Comparison of ENCODE assay signal across 20 cellular contexts in the genomic region with DNA sequence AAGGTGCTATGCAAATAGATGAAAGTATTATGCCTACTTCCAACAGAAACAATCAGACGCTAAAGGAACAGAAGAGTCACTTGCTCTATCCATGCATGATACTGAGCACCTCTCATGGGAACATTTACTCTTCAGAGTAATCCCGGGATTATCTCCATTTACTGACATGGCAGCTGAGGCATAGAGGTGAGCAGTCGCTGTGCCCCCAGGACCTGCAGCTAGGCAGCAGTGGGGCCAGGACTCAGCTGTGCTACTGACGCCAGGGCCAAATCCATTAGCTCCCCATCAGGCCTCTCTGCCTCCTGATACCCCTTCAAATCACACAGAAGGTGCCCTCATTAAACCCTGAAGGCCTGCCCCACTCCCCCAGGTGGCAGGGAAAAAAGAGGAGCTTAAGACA.
"Had no signal": no experiment of that assay in that cellular context is flagged by ENCODE, and none has a peak within 500 bp of the region (broad histone marks: within the 10 kb centered on the region; RNA-seq: fewer than 3 reads in every experiment).

No MANE protein-coding gene starts in this region.

- H3K9me3 ChIP-seq: left ventricle myocardium inferior, mucosa of descending colon, neutrophil, right atrium auricular region had no signal

- H3K4me3 ChIP-seq: left ventricle myocardium inferior, mucosa of descending colon, right atrium auricular region, skin epidermis had no signal

- ATAC-seq: activated naive CD8-positive, alpha-beta T cell treated with anti-CD3 and anti-CD28 coated beads, Interleukin-2, amount 50 U/mL, for 24 hours; activated T-helper 17 cell treated with anti-CD3 and anti-CD28 coated beads, Interleukin-2, amount 50 U/mL, for 72 hours; foreskin keratinocyte; mucosa of descending colon; naive thymus-derived CD8-positive, alpha-beta T cell; stimulated activated naive CD8-positive, alpha-beta T cell treated with anti-CD3 and anti-CD28 coated beads, Interleukin-15, Interleukin-2, amounts not matched to agents 100 U/mL and 50 U/mL, for 24 hours had no signal

- H3K36me3 ChIP-seq: neutrophil had no signal

- H3K27ac ChIP-seq: foreskin keratinocyte, left ventricle myocardium inferior, neutrophil, right atrium auricular region had no signal

- DNase-seq: activated CD4-positive, alpha-beta T cell treated with anti-CD3 and anti-CD28 coated beads for 1 hour; activated CD4-positive, alpha-beta T cell treated with anti-CD3 and anti-CD28 coated beads, Interleukin-2, amount 50 U/mL, for 48 hours; activated naive CD4-positive, alpha-beta T cell treated with anti-CD3 and anti-CD28 coated beads for 36 hours; activated naive CD8-positive, alpha-beta T cell treated with anti-CD3 and anti-CD28 coated beads, Interleukin-2, amount 50 U/mL, for 24 hours; aorta; cerebellar nuclear complex; effector memory CD4-positive, alpha-beta T cell; foreskin keratinocyte; left ventricle myocardium inferior; mucosa of descending colon; naive thymus-derived CD8-positive, alpha-beta T cell; posterior cingulate gyrus; stimulated activated CD4-positive, alpha-beta T cell treated with anti-CD3 and anti-CD28 coated beads, Interleukin-4, amount 100 ng/mL, for 4 hours; stimulated activated CD8-positive, alpha-beta memory T cell treated with anti-CD3 and anti-CD28 coated beads, Interleukin-4, amount 100 ng/mL, for 48 hours; stimulated activated naive CD8-positive, alpha-beta T cell treated with anti-CD3 and anti-CD28 coated beads, Interleukin-15, Interleukin-2, amounts not matched to agents 100 U/mL and 50 U/mL, for 24 hours; trophoblast cell had no signal

- H3K27me3 ChIP-seq: foreskin keratinocyte, neutrophil, right atrium auricular region had no signal
